Comparison of ENCODE assay signal across 1 cellular context in the genomic region with DNA sequence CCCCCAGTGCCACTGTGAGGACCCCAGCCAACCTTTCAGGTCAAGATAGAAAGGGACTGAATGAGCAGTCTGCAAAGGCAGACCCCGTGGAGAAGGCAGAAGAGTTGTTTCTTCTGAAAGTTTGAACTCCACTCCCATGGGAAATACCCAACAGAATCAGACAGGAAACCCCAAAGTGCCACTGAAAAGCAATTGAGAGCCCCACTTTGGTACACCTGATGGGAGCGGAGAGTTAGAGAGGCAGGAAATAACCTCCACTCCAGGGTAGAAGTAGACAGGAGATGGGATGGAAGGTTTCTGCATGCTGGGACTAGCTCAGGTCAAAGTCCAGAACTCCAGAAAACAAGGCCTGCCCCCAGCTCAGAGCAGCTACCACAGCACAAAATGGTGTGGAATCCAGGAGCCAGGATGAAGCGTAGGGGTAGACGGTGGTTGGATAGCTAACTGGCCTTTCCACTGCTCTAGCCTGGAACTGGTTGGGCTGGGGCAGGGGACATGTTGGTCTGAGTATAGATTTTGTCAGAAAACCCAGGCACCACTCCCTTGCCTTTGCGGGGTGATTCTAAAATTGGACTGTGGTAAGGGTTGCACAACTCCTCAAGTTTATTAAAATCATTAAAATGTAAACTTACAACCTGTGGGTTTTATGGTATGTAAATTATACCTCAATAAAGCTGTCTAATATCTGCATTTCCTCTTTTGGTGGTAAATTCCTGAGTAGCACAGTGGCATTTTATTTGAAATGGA.
TF ChIP-seq lines count a peak whose summit lies in the region.

No MANE protein-coding gene starts in this region.

TF ChIP-seq in IMR-90, 13 proteins besides CTCF, POLR2A, EP300 and RAD21:
- TF ChIP-seq BHLHE40 (IDR thresholded peaks at IDR 0.05; ENCODE audit: low read depth, low read length) (no peak), CEBPB (IDR thresholded peaks at IDR 0.05; ENCODE audit: low read depth, low read length) (peak; percentile 87), MAZ (IDR thresholded peaks at IDR 0.05; ENCODE audit: borderline replicate concordance, low read depth, low read length) (no peak), CHD1 (IDR thresholded peaks at IDR 0.05; ENCODE audit: low read depth, low read length) (no peak), RCOR1 (IDR thresholded peaks at IDR 0.05; ENCODE audit: insufficient replicate concordance, low read length) (no peak), NFE2L2 (IDR thresholded peaks at IDR 0.05; ENCODE audit: low read depth, low read length) (no peak)
